In genomic region chr13:45873491-45874360, GRCh38 we compare ENCODE assay signal across 15 cellular contexts. TPM values are rescaled to one million over a fixed set of nuclear protein-coding genes. Genes with fewer than 3 reads are reported as not detected.
DNase-seq lines count a peak whose midpoint lies in the region; ATAC-seq and TF ChIP-seq lines count a peak whose summit lies in the region.
"Had no signal": no experiment of that assay in that cellular context is flagged by ENCODE, and none has a peak within 500 bp of the region (broad histone marks: within the 10 kb centered on the region; RNA-seq: fewer than 3 reads in every experiment).

No MANE protein-coding gene starts in this region.

- H3K27me3 ChIP-seq in body of pancreas = no peaks in the 10 kb centered on the region
- no peaks in the 10 kb centered on the region for H3K27me3 ChIP-seq in kidney epithelial cell (ENCODE audit: control insufficient read depth, insufficient read depth, low read length)
- H3K27me3 ChIP-seq: BE2C, vagina had no signal

- ATAC-seq in body of pancreas (peak; percentile 45), HG03520 (IDR thresholded peaks at IDR 0.05; ENCODE audit: unreplicated experiment) (no peak)

- no peaks in the 10 kb centered on the region for H3K9me3 ChIP-seq in body of pancreas
- H3K9me3 ChIP-seq: BE2C, vagina had no signal

- WGBS in body of pancreas, 2 donors = 68% methylated on average over 9 of the region's 9 CpGs

- no peak for TF ChIP-seq POLR2A in body of pancreas (IDR thresholded peaks at IDR 0.05)

- in situ Hi-C loops in Caki2 (cut with HindIII; ENCODE audit: low pct_unique_long_range_greater_than_20kb, low sequenced_read_pairs) = no loop called here

- DNase-seq in Caki2 (ENCODE audit: low read depth) (peak; percentile 68), LHCN-M2 (ENCODE audit: low read depth) (peak; percentile 8), body of pancreas (no peak), kidney epithelial cell (ENCODE audit: low read depth) (peak; percentile 72), midbrain (lab: John Stamatoyannopoulos, UW) (no peak), CD14-positive monocyte (ENCODE audit: low spot score) (no peak)
- DNase-seq in stimulated activated CD4-positive, alpha-beta T cell treated with anti-CD3 and anti-CD28 coated beads, Interleukin-4, amount 100 ng/mL, for 4 hours = no peak
- DNase-seq: BE2C, Karpas-422, NCI-H345, SHP77 had no signal

- no peak overlapping the region for H3K4me3 Mint-ChIP-seq in CD14-positive monocyte
- H3K4me3 Mint-ChIP-seq: neural crest cell had no signal

- no peak overlapping the region for H3K27ac ChIP-seq in body of pancreas
- H3K27ac ChIP-seq: vagina, VCaP had no signal

- H3K36me3 ChIP-seq in body of pancreas (replicated peaks in 1 of 2; ENCODE audit: insufficient read depth in 1 of 2, low read depth in 2 of 2) (no peaks in the 10 kb centered on the region), kidney epithelial cell (ENCODE audit: control insufficient read depth, insufficient read depth, low read length) (no peaks in the 10 kb centered on the region)
- H3K36me3 ChIP-seq: BE2C, vagina had no signal

- H3K4me1 Mint-ChIP-seq in CD14-positive monocyte = no peaks in the 10 kb centered on the region

- no peak for TF ChIP-seq CTCF in body of pancreas (IDR thresholded peaks at IDR 0.05)
- TF ChIP-seq CTCF in kidney epithelial cell (IDR thresholded peaks at IDR 0.05; ENCODE audit: insufficient read depth, low read length, poor library complexity, severe bottlenecking) = no peak
- TF ChIP-seq CTCF in CD14-positive monocyte (IDR thresholded peaks at IDR 0.05) = no peak

- intact Hi-C loops in body of pancreas (cut with DNase I) = no loop called here
- intact Hi-C loops in CD14-positive monocyte (cut with micrococcal nuclease) = no loop called here

- H3K27me3 Mint-ChIP-seq in CD14-positive monocyte (ENCODE audit: low read depth in 3 of 3) = peaks cover 0 to 2% (median 1%) of the 10 kb centered on the region in 3 donors

- H3K36me3 Mint-ChIP-seq in CD14-positive monocyte = no peaks in the 10 kb centered on the region

- no peaks in the 10 kb centered on the region for H3K9me3 Mint-ChIP-seq in CD14-positive monocyte

- no peak overlapping the region for H3K27ac Mint-ChIP-seq in CD14-positive monocyte

- H3K4me1 ChIP-seq in body of pancreas = peaks cover 5% of the 10 kb centered on the region
- H3K4me1 ChIP-seq: BE2C, vagina had no signal

- no peak overlapping the region for H3K4me3 ChIP-seq in body of pancreas
- no peak overlapping the region for H3K4me3 ChIP-seq in kidney epithelial cell (ENCODE audit: low read depth, low read length)
- H3K4me3 ChIP-seq: vagina had no signal

RNA-seq across cellular contexts. Expression of gene SIAH3, which starts 22.2 kb away (rescaled TPM):
- not detected in 2 replicates for total RNA-seq in Caki2 (2014; rRNA removed; shearing (Covaris generic); ENCODE audit: low replicate concordance)
- total RNA-seq in LHCN-M2 (2014; rRNA removed) (not detected in 2 replicates), body of pancreas (under 1 TPM in 1 of 2 donors, not detected in 1; under 0.01 TPM), kidney epithelial cell (0.13 and 0.34 TPM in 2 replicates)
- polyA plus RNA-seq in LHCN-M2 (2012) = not detected
- polyA plus RNA-seq in CD14-positive monocyte = not detected
- total RNA-seq: vagina had no signal

Comparison
In these comparisons a context has a peak if more than half of its experiments do, and no peak if none do; other contexts are left out.
1. DNase-seq: peak in Caki2 (single experiment), LHCN-M2 (single experiment) and kidney epithelial cell (single experiment); none in body of pancreas (0 of 4), midbrain (single experiment), stimulated activated CD4-positive, alpha-beta T cell treated with anti-CD3 and anti-CD28 coated beads, Interleukin-4, amount 100 ng/mL, for 4 hours (0 of 2) and CD14-positive monocyte (single experiment).